Comparison of ENCODE assay signal across 8 cellular contexts in the genomic region with DNA sequence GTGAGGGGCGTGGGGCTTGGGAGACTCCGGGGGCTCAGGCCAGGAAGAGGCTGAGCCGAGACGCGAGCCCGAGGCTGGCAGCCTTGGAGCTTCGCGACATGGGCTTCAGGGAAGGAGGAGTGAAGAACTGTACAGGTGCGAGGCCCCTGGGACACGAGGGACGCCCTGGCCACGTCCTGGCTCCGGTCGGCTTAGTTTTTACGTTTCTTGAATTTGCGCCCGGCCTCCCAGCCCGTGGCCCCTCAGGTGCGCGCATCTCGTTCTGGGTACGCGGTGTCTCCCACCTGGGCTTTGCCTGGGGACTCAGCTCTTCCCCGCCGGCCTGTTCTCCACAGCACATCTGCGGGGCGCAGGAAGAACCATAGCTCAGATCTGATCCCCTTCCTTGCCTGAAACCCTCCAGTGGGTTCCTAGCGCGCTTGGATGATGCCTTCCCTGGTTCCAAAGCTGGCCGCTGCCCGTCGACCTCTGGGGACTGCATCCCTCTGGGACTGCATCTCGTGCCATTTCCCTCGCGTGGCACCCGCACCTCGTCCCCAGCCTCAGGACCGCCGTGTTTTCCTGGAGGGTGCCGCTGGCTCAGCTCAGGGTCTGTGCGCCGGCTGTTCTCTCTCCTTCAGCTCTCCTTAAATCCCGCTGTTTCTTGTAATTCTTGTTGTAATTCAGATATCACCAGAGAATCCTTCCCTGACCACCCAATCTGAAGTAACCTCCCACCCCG. TPM values are rescaled to one million over a fixed set of nuclear protein-coding genes. Genes with fewer than 3 reads are reported as not detected.
DNase-seq lines count a peak whose midpoint lies in the region; ATAC-seq, FAIRE-seq and TF ChIP-seq lines count a peak whose summit lies in the region.

No MANE protein-coding gene starts in this region.

- DNase-seq in activated T-cell treated with anti-CD3 and anti-CD28 coated beads, Interleukin-2, amount 50 U/mL, for 4 hours: peak; percentile 8
- DNase-seq in activated T-cell treated with anti-CD3 and anti-CD28 coated beads for 4 hours (no peak), K562 (ENCODE audit: extremely low read depth in 1 of 4, low spot score in 3 of 4) (peak in 1 of 4 experiments; percentile 10), right lobe of liver (no peak), thyroid gland (peak in 1 of 2 donors; percentile 22), DMS114 treated with DMSO at 0.1 percent for 48 hours (lab: John Stamatoyannopoulos, UW; ENCODE audit: unreplicated experiment) (no peak)

- H3K36me3 Mint-ChIP-seq in activated T-cell treated with anti-CD3 and anti-CD28 coated beads, Interleukin-2, amount 50 U/mL, for 4 hours (ENCODE audit: insufficient read depth): peaks cover 11% of the 10 kb centered on the region

- peaks cover 7% of the 10 kb centered on the region; the same call in 1 of the 2 replicates for H3K4me1 ChIP-seq in HUES48 (ENCODE audit: control insufficient read depth, insufficient read depth, low read length)
- H3K4me1 ChIP-seq in K562 (replicated peaks in 1 of 2; ENCODE audit: control insufficient read depth in 2 of 2, insufficient read depth in 2 of 2, low read length in 2 of 2): peaks cover 5 to 16% of the 10 kb centered on the region in 2 experiments; a peak in 4 of 5 replicates
- H3K4me1 ChIP-seq in right lobe of liver: peaks cover 0 to 11% (median 0%) of the 10 kb centered on the region in 4 donors
- H3K4me1 ChIP-seq in thyroid gland: peaks cover 7 to 9% of the 10 kb centered on the region in 2 donors

- H3K27ac ChIP-seq in HUES48 (ENCODE audit: low read depth, low read length): no peak overlapping the region
- no peak overlapping the region for H3K27ac ChIP-seq in K562 (ENCODE audit: extremely low read depth, low read depth, low read length)
- no peak overlapping the region for H3K27ac ChIP-seq in right lobe of liver
- H3K27ac ChIP-seq in thyroid gland: no peak overlapping the region

- POLR2A ChIA-PET in K562 (lab: Yijun Ruan, JAX): interaction anchor here (1.2 kb wide), 1 partner anchor 11 kb away, joined by 5 read pairs; no protein-coding TSS in a partner anchor

- TF ChIP-seq CTCF in K562 (IDR thresholded peaks at IDR 0.05 in 2 of 3, conservative IDR thresholded peaks at IDR 0.05 in 1 of 3; ENCODE audit: insufficient read depth in 2 of 3, low read depth in 1 of 3, low read length in 3 of 3) (no peak), right lobe of liver (IDR thresholded peaks at IDR 0.05) (no peak), thyroid gland (IDR thresholded peaks at IDR 0.05) (no peak)

- CTCF ChIA-PET in K562 (lab: Yijun Ruan, JAX; ENCODE audit: low intra/inter-chr PET ratio): no interaction called here

- 13% methylated on average over 28 of the region's 44 CpGs for WGBS in K562 (ENCODE audit: insufficient coverage, low coverage, missing lambda C conversion rate)
- 94% methylated on average over 2 of the region's 44 CpGs for WGBS in right lobe of liver (ENCODE audit: insufficient coverage, low coverage, low lambda C conversion rate, missing lambda C conversion rate)
- WGBS in thyroid gland, 2 donors: 13 to 18% methylated on average over 33 to 42 of the region's 44 CpGs

- no peaks in the 10 kb centered on the region for H4K20me1 ChIP-seq in K562 (replicated peaks; ENCODE audit: control insufficient read depth, insufficient read depth, low read length)

- H3K4me2 ChIP-seq in K562 (ENCODE audit: insufficient read depth, low read length): peak overlapping the region; percentile 82

- peaks cover 11% of the 10 kb centered on the region; the same call in 2 of the 3 replicates for H3K79me2 ChIP-seq in K562 (ENCODE audit: control insufficient read depth, insufficient read depth, low read length)

- H3K4me3 Mint-ChIP-seq in activated T-cell treated with anti-CD3 and anti-CD28 coated beads, Interleukin-2, amount 50 U/mL, for 4 hours: peak overlapping the region; percentile 93

- H2AFZ ChIP-seq in K562 (ENCODE audit: low read depth, low read length): peak overlapping the region; percentile 99

- in situ Hi-C loops in K562 (cut with MboI): no loop called here

- H3K9me3 Mint-ChIP-seq in activated T-cell treated with anti-CD3 and anti-CD28 coated beads, Interleukin-2, amount 50 U/mL, for 4 hours: no peaks in the 10 kb centered on the region

- TF ChIP-seq RAD21 in K562 (CRISPR knock-in tag; conservative IDR thresholded peaks at IDR 0.05 in 1 of 2, IDR thresholded peaks at IDR 0.05 in 1 of 2): no peak

- no peak for FAIRE-seq in K562 (lab: Jason Lieb, UNC)

- no peaks in the 10 kb centered on the region for H3K9me3 ChIP-seq in HUES48 (ENCODE audit: control insufficient read depth, insufficient read depth, low read length)
- H3K9me3 ChIP-seq in K562 (replicated peaks; ENCODE audit: control insufficient read depth, insufficient read depth, low read depth, low read length): no peaks in the 10 kb centered on the region
- no peaks in the 10 kb centered on the region for H3K9me3 ChIP-seq in right lobe of liver
- H3K9me3 ChIP-seq in thyroid gland: no peaks in the 10 kb centered on the region

- peaks cover 20% of the 10 kb centered on the region for H3K27me3 ChIP-seq in HUES48 (ENCODE audit: control insufficient read depth, insufficient read depth, low read length)
- no peaks in the 10 kb centered on the region for H3K27me3 ChIP-seq in K562 (ENCODE audit: control insufficient read depth in 2 of 2, insufficient read depth in 2 of 2, low read length in 2 of 2)
- no peaks in the 10 kb centered on the region for H3K27me3 ChIP-seq in right lobe of liver
- H3K27me3 ChIP-seq in thyroid gland: no peaks in the 10 kb centered on the region

- H3K4me1 Mint-ChIP-seq in activated T-cell treated with anti-CD3 and anti-CD28 coated beads, Interleukin-2, amount 50 U/mL, for 4 hours (ENCODE audit: low read depth): peaks cover 24% of the 10 kb centered on the region

- H3K4me3 ChIP-seq in HUES48 (ENCODE audit: low read depth, low read length): peak overlapping the region; percentile 67
- H3K4me3 ChIP-seq in K562: peak overlapping the region; percentile 71
- peak overlapping the region; percentile 65 to 89 (median 73) for H3K4me3 ChIP-seq in right lobe of liver
- peak overlapping the region; percentile 77 to 91 (median 80) for H3K4me3 ChIP-seq in thyroid gland (replicated peaks in 1 of 3)

- ATAC-seq in activated T-cell treated with anti-CD3 and anti-CD28 coated beads, Interleukin-2, amount 50 U/mL, for 4 hours: no peak
- ATAC-seq in K562 (peak; percentile 38), right lobe of liver (peak in 3 of 4 donors; percentile 1 to 13 (median 3)), GM21529 (IDR thresholded peaks at IDR 0.05; ENCODE audit: unreplicated experiment) (no peak)

- no peak for TF ChIP-seq EP300 in K562 (IDR thresholded peaks at IDR 0.05; ENCODE audit: low read length)

- H3K27me3 Mint-ChIP-seq in activated T-cell treated with anti-CD3 and anti-CD28 coated beads, Interleukin-2, amount 50 U/mL, for 4 hours (ENCODE audit: low read depth): peaks cover 5% of the 10 kb centered on the region

- no peaks in the 10 kb centered on the region for H3K36me3 ChIP-seq in HUES48 (ENCODE audit: control insufficient read depth, insufficient read depth, low read length)
- H3K36me3 ChIP-seq in K562 (ENCODE audit: control insufficient read depth, insufficient read depth, low read length): no peaks in the 10 kb centered on the region
- no peaks in the 10 kb centered on the region for H3K36me3 ChIP-seq in right lobe of liver
- no peaks in the 10 kb centered on the region for H3K36me3 ChIP-seq in thyroid gland

- intact Hi-C loops in K562 (cut with micrococcal nuclease): no loop called here
- intact Hi-C loops in right lobe of liver (cut with DNase I): no loop called here
- intact Hi-C loops in thyroid gland (cut with DNase I): no loop called here

- TF ChIP-seq POLR2A in K562 (conservative IDR thresholded peaks at IDR 0.05): no peak
- no peak for TF ChIP-seq POLR2A in right lobe of liver (IDR thresholded peaks at IDR 0.05)
- TF ChIP-seq POLR2A in thyroid gland (IDR thresholded peaks at IDR 0.05): no peak

- H3K9ac ChIP-seq in HUES48 (ENCODE audit: low read depth, low read length) (no peak overlapping the region), K562 (ENCODE audit: insufficient read depth in 1 of 2, low read depth in 2 of 2, low read length in 2 of 2) (peak overlapping the region; percentile 59 to 90; a peak in 3 of 4 replicates)

- BruUV-seq in K562 (replicated peaks; lab: Mats Ljungman, UMichigan): no TSS peak

- no peaks in the 10 kb centered on the region for H3K9me1 ChIP-seq in K562 (ENCODE audit: control insufficient read depth, insufficient read depth, low read length)

RNA-seq across cellular contexts. Expression of gene CHCHD6, which starts 0.6 kb away (rescaled TPM):
- 10 to 100 TPM; 17.9 to 23.6 (median 21.4) TPM for total RNA-seq in activated T-cell treated with anti-CD3 and anti-CD28 coated beads, Interleukin-2, amount 50 U/mL, for 4 hours
- 8.7 and 19.3 TPM in 2 replicates for total RNA-seq in K562 (2011; cell fraction: chromatin; rRNA removed; ENCODE audit: low replicate concordance)
- 11.3 and 16.2 TPM in 2 replicates for total RNA-seq in K562 (2011; cell fraction: nucleolus; rRNA removed)
- 8.1 and 12.4 TPM in 2 replicates for total RNA-seq in K562 (2011; cell fraction: nucleoplasm; rRNA removed)
- 13.8 and 18.9 TPM in 2 replicates for total RNA-seq in K562 (2014; rRNA removed)
- 3.9 and 5.0 TPM in 2 replicates for total RNA-seq in K562 (2014; rRNA removed; fragmentation: Illumina TruSeq; extraction: Trizol)
- total RNA-seq in K562 (2015; rRNA removed; fragmentation: Illumina TruSeq; extraction: Trizol): 9.6 and 10.9 TPM in 2 replicates
- 16.5 and 18.6 TPM in 2 replicates for total RNA-seq in K562 (2021)
- 15.2 and 21.4 TPM in 2 replicates for polyA plus RNA-seq in K562 (2011; rRNA removed)
- 18.7 and 21.5 TPM in 2 replicates for polyA plus RNA-seq in K562 (2011; cell fraction: cytosol; rRNA removed)
- polyA plus RNA-seq in K562 (2011; cell fraction: nucleus; rRNA removed): 9.4 and 10.1 TPM in 2 replicates
- 17.4 and 79.0 TPM in 2 replicates for polyA plus RNA-seq in K562 (2012)
- polyA plus RNA-seq in K562 (2014; fragmentation: Illumina TruSeq; extraction: Trizol): 7.6 and 10.4 TPM in 2 replicates
- 1 to 10 TPM; 4.6 to 5.7 TPM for polyA plus RNA-seq in K562 (2014; fragmentation: Nextera tagmentation; extraction: Ambion mirVana)
- 18.6 and 28.4 TPM in 2 replicates for polyA plus RNA-seq in K562 (2014; rRNA removed)
- polyA minus RNA-seq in K562 (2011; rRNA and poly(A)+ RNA removed): 4.3 and 4.9 TPM in 2 replicates
- 5.0 and 6.1 TPM in 2 replicates for polyA minus RNA-seq in K562 (2011; cell fraction: cytosol; rRNA and poly(A)+ RNA removed)
- 6.9 and 9.9 TPM in 2 replicates for polyA minus RNA-seq in K562 (2011; cell fraction: nucleus; rRNA and poly(A)+ RNA removed)
- 1 to 10 TPM; 1.7 to 5.3 (median 4.2) TPM for total RNA-seq in right lobe of liver
- total RNA-seq in thyroid gland: 10 to 100 TPM; 22.9 to 27.8 (median 24.4) TPM

RNA-seq across cellular contexts. Expression of gene TXNRD3, which starts 49.7 kb away (rescaled TPM):
- total RNA-seq in activated T-cell treated with anti-CD3 and anti-CD28 coated beads, Interleukin-2, amount 50 U/mL, for 4 hours: 1 to 10 TPM in 2 of 3 donors, under 1 TPM in 1; 0.76 to 2.3 (median 1.4) TPM
- 2.9 and 4.8 TPM in 2 replicates for total RNA-seq in K562 (2011; cell fraction: chromatin; rRNA removed; ENCODE audit: low replicate concordance)
- total RNA-seq in K562 (2011; cell fraction: nucleolus; rRNA removed): 1.0 and 1.4 TPM in 2 replicates
- total RNA-seq in K562 (2011; cell fraction: nucleoplasm; rRNA removed): 1.6 and 2.8 TPM in 2 replicates
- total RNA-seq in K562 (2014; rRNA removed) (1.7 and 1.8 TPM in 2 replicates), K562 (2014; rRNA removed; fragmentation: Illumina TruSeq; extraction: Trizol) (2.1 and 2.3 TPM in 2 replicates), K562 (2015; rRNA removed; fragmentation: Illumina TruSeq; extraction: Trizol) (1.7 and 1.9 TPM in 2 replicates), K562 (2021) (1.5 and 2.1 TPM in 2 replicates), right lobe of liver (10 to 100 TPM in 1 of 6 experiments, 1 to 10 TPM in 5; 7.3 to 10.4 (median 7.9) TPM), thyroid gland (10 to 100 TPM; 14.4 to 21.3 (median 17.7) TPM)
- polyA plus RNA-seq in K562 (2011; rRNA removed) (1.4 and 2.3 TPM in 2 replicates), K562 (2014; fragmentation: Illumina TruSeq; extraction: Trizol) (2.0 and 2.2 TPM in 2 replicates), K562 (2014; fragmentation: Nextera tagmentation; extraction: Ambion mirVana) (1 to 10 TPM in 1 of 2 experiments, under 1 TPM in 1; 0.96 to 1.1 TPM), K562 (2014; rRNA removed) (1.7 and 2.6 TPM in 2 replicates)
- 1.1 and 1.2 TPM in 2 replicates for polyA plus RNA-seq in K562 (2011; cell fraction: cytosol; rRNA removed)
- polyA plus RNA-seq in K562 (2011; cell fraction: nucleus; rRNA removed): 4.6 and 5.5 TPM in 2 replicates
- polyA plus RNA-seq in K562 (2012): 2.6 and 3.3 TPM in 2 replicates
- 2.4 and 2.8 TPM in 2 replicates for polyA minus RNA-seq in K562 (2011; rRNA and poly(A)+ RNA removed)
- polyA minus RNA-seq in K562 (2011; cell fraction: cytosol; rRNA and poly(A)+ RNA removed): not detected in 2 replicates
- 0.94 and 1.9 TPM in 2 replicates for polyA minus RNA-seq in K562 (2011; cell fraction: nucleus; rRNA and poly(A)+ RNA removed)

Comparison
In these comparisons a context has a peak if more than half of its experiments do, and no peak if none do; other contexts are left out.
1. ATAC-seq: peak in K562 (single experiment) and right lobe of liver (3 of 4); none in activated T-cell treated with anti-CD3 and anti-CD28 coated beads, Interleukin-2, amount 50 U/mL, for 4 hours (0 of 2) and GM21529 (single experiment).
2. Peak in every context shown above with its lines, with median percentiles within 50 percentile points of each other: H3K4me3 ChIP-seq.